In genomic region chr18:59528866-59529265, GRCh38 we compare ENCODE assay signal across 6 cellular contexts.
"Had no signal": no experiment of that assay in that cellular context is flagged by ENCODE, and none has a peak within 500 bp of the region (broad histone marks: within the 10 kb centered on the region; RNA-seq: fewer than 3 reads in every experiment).

No MANE protein-coding gene starts in this region.

- DNase-seq: H7, HCEC 1CT, IMR-90, KG1 had no signal

- H3K27ac Mint-ChIP-seq: GM23338 had no signal

- H2AFZ ChIP-seq: GM23338 had no signal

- H3K4me1 Mint-ChIP-seq: GM23338 had no signal

- H3K4me3 ChIP-seq: GM23338, K562 had no signal

- H3K4me3 Mint-ChIP-seq: GM23338 had no signal

- H3K4me2 ChIP-seq: GM23338 had no signal

- ATAC-seq: GM23338, K562 had no signal
